In genomic region chr11:58770166-58770565, GRCh38 we compare ENCODE assay signal across 1 cellular context.
TF ChIP-seq lines count a peak whose summit lies in the region.

No MANE protein-coding gene starts in this region.

TF ChIP-seq in K562, 482 proteins besides CTCF, POLR2A, EP300 and RAD21 (continued from another document and continues in another):
- TF ChIP-seq AFF1 (IDR thresholded peaks at IDR 0.05; ENCODE audit: low read depth in 1 of 2, partially characterized antibody in 2 of 2) = no peak
- TF ChIP-seq RBBP5 (IDR thresholded peaks at IDR 0.05; ENCODE audit: borderline replicate concordance, insufficient read depth, low read length, poor library complexity, severe bottlenecking) = no peak
- no peak for TF ChIP-seq U2AF1 (optimal IDR thresholded peaks at IDR 0.05; ENCODE audit: low read depth, low read length)
- TF ChIP-seq HMG20B (CRISPR knock-in tag; IDR thresholded peaks at IDR 0.05) = no peak
- TF ChIP-seq KLF10 (CRISPR knock-in tag; IDR thresholded peaks at IDR 0.05) = no peak
- no peak for TF ChIP-seq SP2 (IDR thresholded peaks at IDR 0.05; ENCODE audit: extremely low read depth, low read depth, low read length, poor library complexity, severe bottlenecking)
- no peak for TF ChIP-seq ZNF347 (CRISPR knock-in tag; IDR thresholded peaks at IDR 0.05; ENCODE audit: low read depth)
- TF ChIP-seq ZNF79 (CRISPR knock-in tag; IDR thresholded peaks at IDR 0.05; ENCODE audit: low read depth) = no peak
- TF ChIP-seq PRPF4 (IDR thresholded peaks at IDR 0.05; ENCODE audit: insufficient read depth, low read depth, low read length, poor library complexity, severe bottlenecking) = no peak
- peak; percentile 87 for TF ChIP-seq ARID1B (IDR thresholded peaks at IDR 0.05)
- peak; percentile 11; the same call in 1 of the 2 replicates for TF ChIP-seq TOE1 (IDR thresholded peaks at IDR 0.05; ENCODE audit: borderline replicate concordance)
- TF ChIP-seq TOE1 (CRISPR knock-in tag; IDR thresholded peaks at IDR 0.05; ENCODE audit: borderline replicate concordance, low read depth) = no peak
- TF ChIP-seq ZNF740 (CRISPR knock-in tag; IDR thresholded peaks at IDR 0.05) = no peak
- no peak for TF ChIP-seq ZNF740 (tag; IDR thresholded peaks at IDR 0.05)
- no peak for TF ChIP-seq BACH1 (tag; IDR thresholded peaks at IDR 0.05)
- TF ChIP-seq HLTF (IDR thresholded peaks at IDR 0.05) = no peak
- TF ChIP-seq ZFP36 (IDR thresholded peaks at IDR 0.05; ENCODE audit: low read depth, low read length, partially characterized antibody) = no peak
- no peak for TF ChIP-seq HNRNPH1 (optimal IDR thresholded peaks at IDR 0.05; ENCODE audit: low read depth, low read length)
- TF ChIP-seq KAT7 (CRISPR knock-in tag; IDR thresholded peaks at IDR 0.05; ENCODE audit: borderline replicate concordance) = no peak; the same call in 1 of the 2 replicates
- no peak for TF ChIP-seq RUNX1 (IDR thresholded peaks at IDR 0.05; ENCODE audit: low read depth)
- TF ChIP-seq ZZZ3 (IDR thresholded peaks at IDR 0.05) = no peak
- TF ChIP-seq SAFB (IDR thresholded peaks at IDR 0.05; ENCODE audit: borderline replicate concordance, low read depth, low read length) = no peak
- peak; percentile 83 for TF ChIP-seq NFE2 (IDR thresholded peaks at IDR 0.05; ENCODE audit: low read depth)
- no peak for TF ChIP-seq MEF2A (IDR thresholded peaks at IDR 0.05; ENCODE audit: control insufficient read depth, low read depth, low read length)
- no peak for TF ChIP-seq HMGN3 (IDR thresholded peaks at IDR 0.05; ENCODE audit: borderline replicate concordance, extremely low read depth, insufficient read length, low read depth, low read length)
- TF ChIP-seq GATAD2B (IDR thresholded peaks at IDR 0.05; ENCODE audit: borderline replicate concordance) = peak; percentile 29; the same call in 1 of the 2 replicates
- TF ChIP-seq DDX20 (tag; IDR thresholded peaks at IDR 0.05; ENCODE audit: low read depth) = 0 out of 2 replicates have a peak, but pooled peaks have one; percentile 14
- no peak for TF ChIP-seq PRDM10 (IDR thresholded peaks at IDR 0.05; ENCODE audit: partially characterized antibody)
- no peak for TF ChIP-seq U2AF2 (optimal IDR thresholded peaks at IDR 0.05; ENCODE audit: low read depth, low read length)
- no peak for TF ChIP-seq MLX (CRISPR knock-in tag; conservative IDR thresholded peaks at IDR 0.05)
- no peak for TF ChIP-seq TCF7L2 (IDR thresholded peaks at IDR 0.05; ENCODE audit: low read depth, low read length)
- TF ChIP-seq TRIM25 (IDR thresholded peaks at IDR 0.05; ENCODE audit: borderline replicate concordance) = no peak
- peak; percentile 52 for TF ChIP-seq PML (IDR thresholded peaks at IDR 0.05; ENCODE audit: low read length)
- no peak for TF ChIP-seq ATF7 (IDR thresholded peaks at IDR 0.05)
- no peak for TF ChIP-seq PURB (CRISPR knock-in tag; IDR thresholded peaks at IDR 0.05; ENCODE audit: low read depth)
- peak; percentile 67 for TF ChIP-seq SMARCA4 (IDR thresholded peaks at IDR 0.05)
- no peak for TF ChIP-seq TCF15 (CRISPR knock-in tag; IDR thresholded peaks at IDR 0.05)
- no peak for TF ChIP-seq ZNF324 (CRISPR knock-in tag; IDR thresholded peaks at IDR 0.05)
- no peak for TF ChIP-seq ZNF655 (CRISPR knock-in tag; IDR thresholded peaks at IDR 0.05)
- TF ChIP-seq ZC3H8 (IDR thresholded peaks at IDR 0.05) = no peak
- no peak for TF ChIP-seq ZSCAN32 (CRISPR knock-in tag; IDR thresholded peaks at IDR 0.05)
- TF ChIP-seq TFAP4 (CRISPR knock-in tag; IDR thresholded peaks at IDR 0.05; ENCODE audit: borderline replicate concordance) = no peak
- TF ChIP-seq HIVEP1 (CRISPR knock-in tag; IDR thresholded peaks at IDR 0.05) = no peak
- no peak for TF ChIP-seq ZBTB8A (IDR thresholded peaks at IDR 0.05; ENCODE audit: partially characterized antibody)
- TF ChIP-seq E2F6 (IDR thresholded peaks at IDR 0.05; ENCODE audit: borderline replicate concordance in 1 of 2, extremely low read depth in 1 of 2, insufficient read depth in 1 of 2, insufficient read length in 1 of 2, low read depth in 1 of 2, low read length in 1 of 2, poor library complexity in 1 of 2, severe bottlenecking in 1 of 2) = no peak
- 0 out of 4 replicates have a peak, but pooled peaks of 1 of the 2 experiments have one; percentile 18 for TF ChIP-seq HDAC1 (IDR thresholded peaks at IDR 0.05)
- no peak for TF ChIP-seq ZNF518B (CRISPR knock-in tag; IDR thresholded peaks at IDR 0.05)
- no peak for TF ChIP-seq PTRF (tag; IDR thresholded peaks at IDR 0.05)
- peak in 1 of 2 experiments; percentile 11 for TF ChIP-seq NCOA2 (IDR thresholded peaks at IDR 0.05; ENCODE audit: partially characterized antibody in 2 of 2)
- no peak for TF ChIP-seq ZNF140 (CRISPR knock-in tag; IDR thresholded peaks at IDR 0.05)
- no peak for TF ChIP-seq KAT2B (IDR thresholded peaks at IDR 0.05; ENCODE audit: low read depth, low read length)
